8 cellular contexts compared by ENCODE assay signal in genomic region chr22:26916236-26916635, GRCh38.
"Had no signal": no experiment of that assay in that cellular context is flagged by ENCODE, and none has a peak within 500 bp of the region (broad histone marks: within the 10 kb centered on the region; RNA-seq: fewer than 3 reads in every experiment).

No MANE protein-coding gene starts in this region.

- FAIRE-seq: HepG2 had no signal

- H3K4me3 ChIP-seq: GM23248, HAP-1 had no signal

- H3K9me3 ChIP-seq: HAP-1 had no signal

- H3K4me1 ChIP-seq: HAP-1 had no signal

- H3K9ac ChIP-seq: GM23248 had no signal

- H3K36me3 ChIP-seq: HAP-1 had no signal

- H3K27ac ChIP-seq: GM23248, HL-60 had no signal

- ATAC-seq: HCT116, HepG2 had no signal

- H2AFZ ChIP-seq: GM23248 had no signal

- DNase-seq: GOT3, H7, HFFc6 had no signal
